ENCODE assay signal across 8 cellular contexts in the genomic region with DNA sequence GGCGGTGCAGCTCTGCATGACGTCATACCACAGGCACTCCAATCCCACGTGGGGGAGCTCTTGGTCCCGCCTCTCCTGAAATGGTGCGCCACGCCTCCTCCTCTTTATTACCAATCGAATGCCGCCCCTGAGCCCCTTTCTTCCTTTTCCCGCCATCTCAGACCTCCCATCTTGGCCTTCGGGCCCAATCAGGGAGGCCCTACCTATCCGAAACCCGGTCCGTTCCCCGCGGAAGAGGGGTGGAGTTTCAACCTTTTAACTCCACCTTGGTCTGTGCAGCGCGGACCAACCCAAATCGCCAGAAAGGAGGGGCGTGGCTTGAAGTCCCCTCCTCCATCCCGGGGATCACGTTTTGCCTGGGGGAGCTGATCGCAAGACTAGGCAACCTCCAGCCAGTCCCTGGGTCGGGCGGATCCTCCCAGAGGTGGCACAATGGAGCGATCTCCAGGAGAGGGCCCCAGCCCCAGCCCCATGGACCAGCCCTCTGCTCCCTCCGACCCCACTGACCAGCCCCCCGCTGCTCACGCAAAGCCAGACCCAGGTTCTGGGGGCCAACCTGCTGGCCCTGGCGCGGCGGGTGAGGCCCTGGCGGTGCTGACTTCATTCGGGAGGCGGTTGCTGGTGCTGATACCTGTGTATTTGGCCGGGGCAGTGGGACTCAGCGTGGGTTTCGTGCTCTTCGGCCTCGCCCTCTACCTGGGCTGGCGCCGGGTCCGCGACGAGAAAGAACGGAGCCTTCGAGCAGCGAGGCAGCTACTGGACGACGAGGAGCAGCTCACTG. TPM values are rescaled to one million over a fixed set of nuclear protein-coding genes. Genes with fewer than 3 reads are reported as not detected.
DNase-seq lines count a peak whose midpoint lies in the region; ATAC-seq and TF ChIP-seq lines count a peak whose summit lies in the region.

A gene with protein sequence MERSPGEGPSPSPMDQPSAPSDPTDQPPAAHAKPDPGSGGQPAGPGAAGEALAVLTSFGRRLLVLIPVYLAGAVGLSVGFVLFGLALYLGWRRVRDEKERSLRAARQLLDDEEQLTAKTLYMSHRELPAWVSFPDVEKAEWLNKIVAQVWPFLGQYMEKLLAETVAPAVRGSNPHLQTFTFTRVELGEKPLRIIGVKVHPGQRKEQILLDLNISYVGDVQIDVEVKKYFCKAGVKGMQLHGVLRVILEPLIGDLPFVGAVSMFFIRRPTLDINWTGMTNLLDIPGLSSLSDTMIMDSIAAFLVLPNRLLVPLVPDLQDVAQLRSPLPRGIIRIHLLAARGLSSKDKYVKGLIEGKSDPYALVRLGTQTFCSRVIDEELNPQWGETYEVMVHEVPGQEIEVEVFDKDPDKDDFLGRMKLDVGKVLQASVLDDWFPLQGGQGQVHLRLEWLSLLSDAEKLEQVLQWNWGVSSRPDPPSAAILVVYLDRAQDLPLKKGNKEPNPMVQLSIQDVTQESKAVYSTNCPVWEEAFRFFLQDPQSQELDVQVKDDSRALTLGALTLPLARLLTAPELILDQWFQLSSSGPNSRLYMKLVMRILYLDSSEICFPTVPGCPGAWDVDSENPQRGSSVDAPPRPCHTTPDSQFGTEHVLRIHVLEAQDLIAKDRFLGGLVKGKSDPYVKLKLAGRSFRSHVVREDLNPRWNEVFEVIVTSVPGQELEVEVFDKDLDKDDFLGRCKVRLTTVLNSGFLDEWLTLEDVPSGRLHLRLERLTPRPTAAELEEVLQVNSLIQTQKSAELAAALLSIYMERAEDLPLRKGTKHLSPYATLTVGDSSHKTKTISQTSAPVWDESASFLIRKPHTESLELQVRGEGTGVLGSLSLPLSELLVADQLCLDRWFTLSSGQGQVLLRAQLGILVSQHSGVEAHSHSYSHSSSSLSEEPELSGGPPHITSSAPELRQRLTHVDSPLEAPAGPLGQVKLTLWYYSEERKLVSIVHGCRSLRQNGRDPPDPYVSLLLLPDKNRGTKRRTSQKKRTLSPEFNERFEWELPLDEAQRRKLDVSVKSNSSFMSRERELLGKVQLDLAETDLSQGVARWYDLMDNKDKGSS (plus strand): TSS at position 380 of the 781 bp plus-strand sequence. CDS start 53 bp downstream, at position 433.

- H4K20me1 ChIP-seq in OCI-LY3 (ENCODE audit: insufficient read depth, low read length): no peaks in the 10 kb centered on the region

- no peaks in the 10 kb centered on the region for H3K9me3 Mint-ChIP-seq in endothelial cell (ENCODE audit: unreplicated experiment)
- no peaks in the 10 kb centered on the region for H3K9me3 Mint-ChIP-seq in mesothelial cell of epicardium

- H3K36me3 Mint-ChIP-seq in endothelial cell (ENCODE audit: low read depth, unreplicated experiment): peaks cover 40% of the 10 kb centered on the region
- H3K36me3 Mint-ChIP-seq in mesothelial cell of epicardium: peaks cover 18% of the 10 kb centered on the region

- H3K27ac Mint-ChIP-seq in endothelial cell (ENCODE audit: unreplicated experiment) (peak within 1 kb of the TSS; percentile 95), mesothelial cell of epicardium (peak within 1 kb of the TSS; percentile 97)

- H3K27ac ChIP-seq in OCI-LY3 (ENCODE audit: low read length): peak within 1 kb of the TSS; percentile 97

- peak within 1 kb of the TSS; percentile 97 for H3K4me3 ChIP-seq in OCI-LY3 (ENCODE audit: low read length)

- no peaks in the 10 kb centered on the region for H3K9me3 ChIP-seq in OCI-LY3 (ENCODE audit: insufficient read depth, low read length)

- peaks cover 24% of the 10 kb centered on the region for H3K36me3 ChIP-seq in OCI-LY3 (replicated peaks; ENCODE audit: low read depth, low read length)

- ATAC-seq in GM21515 (IDR thresholded peaks at IDR 0.05; ENCODE audit: unreplicated experiment): peak; percentile 88

- peak within 1 kb of the TSS; percentile 96 for H3K4me2 ChIP-seq in OCI-LY3 (ENCODE audit: low read length)

- H3K79me2 ChIP-seq in OCI-LY3 (ENCODE audit: low read length): peaks cover 11% of the 10 kb centered on the region

- peak within 1 kb of the TSS; percentile 94 for H3K9ac ChIP-seq in OCI-LY3 (ENCODE audit: low read length)

- H3K27me3 ChIP-seq in OCI-LY3 (ENCODE audit: low read depth, low read length): no peaks in the 10 kb centered on the region

- TF ChIP-seq CTCF in OCI-LY3 (IDR thresholded peaks at IDR 0.05; ENCODE audit: low read depth, low read length) (no peak), endothelial cell (IDR thresholded peaks at IDR 0.05; ENCODE audit: unreplicated experiment) (no peak), mesothelial cell of epicardium (IDR thresholded peaks at IDR 0.05; ENCODE audit: unreplicated experiment) (no peak)

- H3K4me3 Mint-ChIP-seq in endothelial cell (ENCODE audit: unreplicated experiment): peak within 1 kb of the TSS; percentile 98
- H3K4me3 Mint-ChIP-seq in mesothelial cell of epicardium: peak within 1 kb of the TSS; percentile 95

- peaks cover 29% of the 10 kb centered on the region for H3K4me1 ChIP-seq in OCI-LY3 (ENCODE audit: low read length)

- peak; percentile 94 for DNase-seq in D341Med (ENCODE audit: low spot score)
- DNase-seq in HuH-7 (ENCODE audit: low spot score): peak; percentile 97
- DNase-seq in activated CD8-positive, alpha-beta memory T cell treated with anti-CD3 and anti-CD28 coated beads, Interleukin-2, amount 50 U/mL, for 48 hours: peak; percentile 93
- peak; percentile 94 for DNase-seq in endothelial cell (ENCODE audit: low spot score)
- DNase-seq in mesothelial cell of epicardium (ENCODE audit: low spot score in 2 of 2, unreplicated experiment in 2 of 2): peak; percentile 94
- DNase-seq in stimulated activated CD8-positive, alpha-beta memory T cell treated with anti-CD3 and anti-CD28 coated beads, Interleukin-15, amount 100 ng/mL, for 48 hours (ENCODE audit: low read depth in 2 of 2): peak; percentile 95 to 97

- peak within 1 kb of the TSS; percentile 49; the same call in 1 of the 2 replicates for H2AFZ ChIP-seq in OCI-LY3 (ENCODE audit: low read depth, low read length)

- H3K27me3 Mint-ChIP-seq in endothelial cell (ENCODE audit: unreplicated experiment) (peaks cover 25% of the 10 kb centered on the region), mesothelial cell of epicardium (ENCODE audit: low read depth) (no peaks in the 10 kb centered on the region)

- peaks cover 64% of the 10 kb centered on the region for H3K4me1 Mint-ChIP-seq in endothelial cell (ENCODE audit: unreplicated experiment)
- peaks cover 31% of the 10 kb centered on the region for H3K4me1 Mint-ChIP-seq in mesothelial cell of epicardium

RNA-seq across cellular contexts. Expression of the gene that starts here (rescaled TPM):
- total RNA-seq in endothelial cell (ENCODE audit: unreplicated experiment) (302 TPM), mesothelial cell of epicardium (64.7 to 69.4 TPM (median 67.2 TPM) in 3 replicates)

Comparison
In these comparisons a context has a peak if more than half of its experiments do, and no peak if none do; other contexts are left out.
1. Peak in every context shown above with its lines: DNase-seq, ATAC-seq, H3K4me3 ChIP-seq and H3K27ac ChIP-seq.